Comparison of ENCODE assay signal across 9 cellular contexts in genomic region chr16:17258848-17259713, GRCh38.
DNase-seq lines count a peak whose midpoint lies in the region; ATAC-seq, FAIRE-seq and TF ChIP-seq lines count a peak whose summit lies in the region.
"Had no signal": no experiment of that assay in that cellular context is flagged by ENCODE, and none has a peak within 500 bp of the region (broad histone marks: within the 10 kb centered on the region; RNA-seq: fewer than 3 reads in every experiment).

No MANE protein-coding gene starts in this region.

- H3K27me3 ChIP-seq in SU-DHL-6 (ENCODE audit: low read length), result no peaks in the 10 kb centered on the region

- H3K4me2 ChIP-seq in SU-DHL-6 (ENCODE audit: low read depth, low read length, poor library complexity, severe bottlenecking), result peak overlapping the region; percentile 21

- no peaks in the 10 kb centered on the region for H3K9me2 ChIP-seq in SU-DHL-6 (replicated peaks; ENCODE audit: insufficient read depth, low read length)

- H3K36me3 ChIP-seq in SU-DHL-6 (ENCODE audit: low read length), result no peaks in the 10 kb centered on the region

- peak overlapping the region; percentile 31; the same call in 1 of the 2 replicates for H3K27ac ChIP-seq in SU-DHL-6 (ENCODE audit: low read depth, low read length)

- no peaks in the 10 kb centered on the region; the same call in 1 of the 2 replicates for H4K20me1 ChIP-seq in SU-DHL-6 (ENCODE audit: low read depth, low read length)

- no peaks in the 10 kb centered on the region for H3K9me3 ChIP-seq in SU-DHL-6 (ENCODE audit: insufficient read depth, low read length)

- H3K79me2 ChIP-seq in SU-DHL-6 (ENCODE audit: insufficient read depth, low read length), result no peaks in the 10 kb centered on the region

- DNase-seq in pons (ENCODE audit: low spot score), result peak; percentile 66
- DNase-seq in HTR-8/SVneo (ENCODE audit: insufficient read length, low spot score), result no peak
- DNase-seq in NCI-H2171 treated with DMSO at 0.1 percent for 48 hours (lab: John Stamatoyannopoulos, UW), result no peak
- DNase-seq: NCI-H774 had no signal

- H3F3A ChIP-seq in SU-DHL-6 (ENCODE audit: insufficient read depth), result no peaks in the 10 kb centered on the region

- no peak overlapping the region for H2AFZ ChIP-seq in SU-DHL-6 (ENCODE audit: low read depth, low read length, severe bottlenecking)

- ATAC-seq in GM18870 (IDR thresholded peaks at IDR 0.05; ENCODE audit: unreplicated experiment) (peak; percentile 58), HG02798 (IDR thresholded peaks at IDR 0.05; ENCODE audit: poor library complexity, unreplicated experiment) (peak; percentile 75), HG03354 (IDR thresholded peaks at IDR 0.05; ENCODE audit: poor library complexity, severe bottlenecking, unreplicated experiment) (no peak), GM18873 (IDR thresholded peaks at IDR 0.05; ENCODE audit: low FRiP score, unreplicated experiment) (no peak)

- no peak overlapping the region; the same call in 1 of the 2 replicates for H3K9ac ChIP-seq in SU-DHL-6 (ENCODE audit: low read length)

- no peak for FAIRE-seq in HTR-8/SVneo (lab: Jason Lieb, UNC)

- no peak overlapping the region for H3K4me3 ChIP-seq in SU-DHL-6 (ENCODE audit: insufficient read depth, low read length, poor library complexity, severe bottlenecking)

- TF ChIP-seq CTCF in SU-DHL-6 (IDR thresholded peaks at IDR 0.05; ENCODE audit: insufficient read depth, low read length, poor library complexity, severe bottlenecking), result no peak

Comparison
In these comparisons a context has a peak if more than half of its experiments do, and no peak if none do; other contexts are left out.
1. ATAC-seq: peak in GM18870 (single experiment) and HG02798 (single experiment); none in HG03354 (single experiment) and GM18873 (single experiment).